ENCODE assay signal across 15 cellular contexts in genomic region chr1:211975152-211975941, GRCh38.
A peak's percentile ranks its signal among the peaks of the same experiment; 100 is the strongest.
DNase-seq lines count a peak whose midpoint lies in the region; ATAC-seq and TF ChIP-seq lines count a peak whose summit lies in the region.
"Had no signal": no experiment of that assay in that cellular context is flagged by ENCODE, and none has a peak within 500 bp of the region (broad histone marks: within the 10 kb centered on the region; RNA-seq: fewer than 3 reads in every experiment).

No MANE protein-coding gene starts in this region.

- H2AFZ ChIP-seq in mesenchymal stem cell (ENCODE audit: low read depth, low read length), result no peak overlapping the region

- H3K4me2 ChIP-seq in mesenchymal stem cell (ENCODE audit: low read length, poor library complexity, severe bottlenecking), result no peak overlapping the region

- H3K4me3 ChIP-seq in coronary artery, result peak overlapping the region; percentile 9
- H3K4me3 ChIP-seq in mesenchymal stem cell (ENCODE audit: insufficient read depth in 1 of 2, low read depth in 1 of 2, low read length in 2 of 2), result no peak overlapping the region
- no peak overlapping the region for H3K4me3 ChIP-seq in tibial artery
- H3K4me3 ChIP-seq: lung had no signal

- ATAC-seq in Right ventricle myocardium inferior, result peak; percentile 20
- ATAC-seq in left ventricle myocardium superior, result no peak
- ATAC-seq: stimulated activated effector memory CD8-positive, alpha-beta T cell treated with anti-CD3 and anti-CD28 coated beads, Interleukin-12 subunit alpha, Interleukin-12 subunit beta, amount 100 ng/mL, for 72 hours had no signal

- POLR2A ChIA-PET in activated CD4-positive, alpha-beta memory T cell treated with anti-CD3 and anti-CD28 coated beads, Interleukin-2, amount 10 ng/mL, durations not matched to agents 7 days and 5 days (lab: Charles Lee), result no interaction called here

- H3K4ac ChIP-seq in mesenchymal stem cell (ENCODE audit: low read depth in 1 of 2, low read length in 2 of 2), result no peak overlapping the region

- CTCF ChIA-PET in activated CD4-positive, alpha-beta memory T cell treated with anti-CD3 and anti-CD28 coated beads, Interleukin-2, amount 10 ng/mL, durations not matched to agents 7 days and 5 days (lab: Charles Lee), result no interaction called here

- H2AK5ac ChIP-seq in mesenchymal stem cell (ENCODE audit: low read length, severe bottlenecking), result no peak overlapping the region

- no peaks in the 10 kb centered on the region for H3K27me3 ChIP-seq in mesenchymal stem cell (ENCODE audit: control insufficient read depth in 1 of 2, insufficient read depth in 1 of 2, low read length in 2 of 2)
- no peaks in the 10 kb centered on the region for H3K27me3 ChIP-seq in tibial artery

- no CpG with 5 or more reads among the region's 3 CpGs for WGBS in mesenchymal stem cell

- no peak overlapping the region for H2BK15ac ChIP-seq in mesenchymal stem cell (ENCODE audit: low read depth, poor library complexity, severe bottlenecking)

- peak overlapping the region; percentile 6 to 17 for H3K27ac ChIP-seq in coronary artery
- no peak overlapping the region for H3K27ac ChIP-seq in mesenchymal stem cell (ENCODE audit: low read length, poor library complexity, severe bottlenecking)
- peak overlapping the region; percentile 5 to 61 for H3K27ac ChIP-seq in tibial artery
- H3K27ac ChIP-seq: HL-60 had no signal

- peaks cover 41% of the 10 kb centered on the region for H3K36me3 Mint-ChIP-seq in activated CD4-positive, alpha-beta memory T cell treated with anti-CD3 and anti-CD28 coated beads, Interleukin-2, amount 10 ng/mL, durations not matched to agents 7 days and 5 days (ENCODE audit: low read depth)

- H3K9me3 ChIP-seq in mesenchymal stem cell (ENCODE audit: control insufficient read depth, low read length) (no peaks in the 10 kb centered on the region), tibial artery (no peaks in the 10 kb centered on the region)

- no peak overlapping the region for H2BK12ac ChIP-seq in mesenchymal stem cell (ENCODE audit: low read length in 2 of 2)

- no peak overlapping the region for H3K18ac ChIP-seq in mesenchymal stem cell (ENCODE audit: low read depth in 1 of 2, low read length in 2 of 2)

- intact Hi-C loops in Right ventricle myocardium inferior (cut with DNase I) (no loop called here), left ventricle myocardium superior (cut with micrococcal nuclease) (no loop called here), tibial artery (cut with DNase I; ENCODE audit: low total_unique reads) (no loop called here)

- H3K9ac ChIP-seq in mesenchymal stem cell (ENCODE audit: low read length), result peak overlapping the region; percentile 1

- no peaks in the 10 kb centered on the region for H3K4me1 ChIP-seq in mesenchymal stem cell (ENCODE audit: control insufficient read depth, insufficient read depth, low read depth, low read length)
- peaks cover 0 to 20% (median 5%) of the 10 kb centered on the region in 4 donors for H3K4me1 ChIP-seq in tibial artery

- no peaks in the 10 kb centered on the region for H3K4me1 Mint-ChIP-seq in activated CD4-positive, alpha-beta memory T cell treated with anti-CD3 and anti-CD28 coated beads, Interleukin-2, amount 10 ng/mL, durations not matched to agents 7 days and 5 days
- H3K4me1 Mint-ChIP-seq: stimulated activated effector memory CD8-positive, alpha-beta T cell treated with anti-CD3 and anti-CD28 coated beads, Interleukin-12 subunit alpha, Interleukin-12 subunit beta, amount 100 ng/mL, for 72 hours had no signal

- H3K36me3 ChIP-seq in mesenchymal stem cell (ENCODE audit: control insufficient read depth in 1 of 2, insufficient read depth in 2 of 2, low read depth in 1 of 2, low read length in 2 of 2) (peaks cover 3 to 52% of the 10 kb centered on the region in 2 experiments), tibial artery (peaks cover 2 to 12% (median 8%) of the 10 kb centered on the region in 3 donors)

- H3K4me3 Mint-ChIP-seq in activated CD4-positive, alpha-beta memory T cell treated with anti-CD3 and anti-CD28 coated beads, Interleukin-2, amount 10 ng/mL, durations not matched to agents 7 days and 5 days, result no peak overlapping the region
- H3K4me3 Mint-ChIP-seq: stimulated activated effector memory CD8-positive, alpha-beta T cell treated with anti-CD3 and anti-CD28 coated beads, Interleukin-12 subunit alpha, Interleukin-12 subunit beta, amount 100 ng/mL, for 72 hours; T-helper 1 cell treated with Interleukin-12 subunit alpha and Interleukin-12 subunit beta and Interleukin-4 antibody, amounts not matched to agents 30 μg/mL and 1 μg/mL, for 36 hours had no signal

- H3K23ac ChIP-seq in mesenchymal stem cell (ENCODE audit: low read length in 2 of 2), result no peak overlapping the region

- H2BK5ac ChIP-seq in mesenchymal stem cell (ENCODE audit: low read depth, low read length, poor library complexity, severe bottlenecking), result no peak overlapping the region

- no peaks in the 10 kb centered on the region for H3K79me1 ChIP-seq in mesenchymal stem cell (replicated peaks; ENCODE audit: low read length, poor library complexity, severe bottlenecking)

- H3K14ac ChIP-seq in mesenchymal stem cell (ENCODE audit: low read length in 2 of 2), result no peak overlapping the region

- no peaks in the 10 kb centered on the region for H3K9me3 Mint-ChIP-seq in activated CD4-positive, alpha-beta memory T cell treated with anti-CD3 and anti-CD28 coated beads, Interleukin-2, amount 10 ng/mL, durations not matched to agents 7 days and 5 days
- H3K9me3 Mint-ChIP-seq: stimulated activated effector memory CD8-positive, alpha-beta T cell treated with anti-CD3 and anti-CD28 coated beads, Interleukin-12 subunit alpha, Interleukin-12 subunit beta, amount 100 ng/mL, for 72 hours; T-helper 1 cell treated with Interleukin-12 subunit alpha and Interleukin-12 subunit beta and Interleukin-4 antibody, amounts not matched to agents 30 μg/mL and 1 μg/mL, for 36 hours had no signal

- DNase-seq in Right ventricle myocardium inferior (ENCODE audit: missing footprints) (no peak), left ventricle myocardium superior (no peak), coronary artery (ENCODE audit: low spot score) (no peak), mesenchymal stem cell (no peak), tibial artery (no peak), NCI-H774 (lab: John Stamatoyannopoulos, UW) (no peak), NCI-H1092 treated with DMSO at 0.1 percent for 48 hours (lab: John Stamatoyannopoulos, UW) (no peak)
- no peak for DNase-seq in activated CD4-positive, alpha-beta memory T cell treated with anti-CD3 and anti-CD28 coated beads, Interleukin-2, amount 10 ng/mL, durations not matched to agents 7 days and 5 days
- DNase-seq: activated CD4-positive, CD25-positive, alpha-beta regulatory T cell treated with anti-CD3 and anti-CD28 coated beads, Interleukin-2, amount 50 U/mL, for 72 hours; activated T-cell treated with anti-CD3 and anti-CD28 coated beads for 4 hours; NCI-H2081 treated with DMSO at 0.1 percent for 48 hours had no signal

- TF ChIP-seq CTCF in coronary artery (IDR thresholded peaks at IDR 0.05), result no peak
- TF ChIP-seq CTCF in tibial artery (IDR thresholded peaks at IDR 0.05), result no peak

- no peak overlapping the region for H4K8ac ChIP-seq in mesenchymal stem cell (ENCODE audit: low read length)

- H3K27ac Mint-ChIP-seq in activated CD4-positive, alpha-beta memory T cell treated with anti-CD3 and anti-CD28 coated beads, Interleukin-2, amount 10 ng/mL, durations not matched to agents 7 days and 5 days, result no peak overlapping the region
- H3K27ac Mint-ChIP-seq: stimulated activated effector memory CD8-positive, alpha-beta T cell treated with anti-CD3 and anti-CD28 coated beads, Interleukin-12 subunit alpha, Interleukin-12 subunit beta, amount 100 ng/mL, for 72 hours; T-helper 1 cell treated with Interleukin-12 subunit alpha and Interleukin-12 subunit beta and Interleukin-4 antibody, amounts not matched to agents 30 μg/mL and 1 μg/mL, for 36 hours had no signal

- no peak overlapping the region for H4K91ac ChIP-seq in mesenchymal stem cell (ENCODE audit: low read length)

- H2BK120ac ChIP-seq in mesenchymal stem cell (ENCODE audit: low read depth, low read length), result no peak overlapping the region

- no peaks in the 10 kb centered on the region for H3K27me3 Mint-ChIP-seq in activated CD4-positive, alpha-beta memory T cell treated with anti-CD3 and anti-CD28 coated beads, Interleukin-2, amount 10 ng/mL, durations not matched to agents 7 days and 5 days
